13 cellular contexts compared by ENCODE assay signal in the genomic region with DNA sequence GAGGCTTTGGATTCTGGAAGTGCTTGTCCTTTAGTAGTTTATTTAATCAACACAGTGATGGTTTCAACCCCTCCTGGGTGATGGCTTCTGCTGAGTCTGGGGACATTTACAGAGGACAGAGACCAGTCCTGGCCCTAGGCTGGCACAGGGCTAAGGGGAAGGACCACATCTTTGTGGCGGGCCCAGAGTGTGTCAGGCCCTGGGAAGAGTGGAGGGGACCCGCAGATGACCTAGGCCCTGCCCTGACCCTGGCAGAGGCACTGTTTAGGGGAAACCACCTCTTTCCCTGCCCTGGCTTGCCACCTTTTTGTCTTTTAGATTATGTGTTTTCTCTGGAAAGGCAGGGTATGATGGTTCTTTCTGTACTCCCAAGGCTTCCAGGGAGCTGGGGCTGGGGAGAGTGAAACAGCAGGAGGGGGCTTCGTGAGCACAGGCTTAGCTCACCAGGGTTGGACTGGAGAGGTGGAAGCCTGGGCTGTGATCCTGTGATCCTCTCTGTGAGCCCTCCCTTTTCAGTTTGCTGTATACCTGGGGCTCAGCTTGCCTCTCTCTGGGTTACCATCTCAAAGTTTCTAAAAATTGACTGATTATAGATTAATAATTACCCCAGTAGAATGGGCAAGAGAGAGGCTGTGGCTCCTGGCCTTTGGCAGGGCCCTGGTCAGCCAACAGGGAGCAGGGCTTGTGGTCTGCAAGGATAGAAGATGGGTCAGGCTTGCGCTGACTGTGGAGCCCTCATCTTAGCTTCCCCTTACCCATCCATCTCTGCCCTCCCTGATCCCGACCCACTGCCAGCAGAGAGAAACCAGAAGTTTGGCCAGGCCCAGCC. TPM values are rescaled to one million over a fixed set of nuclear protein-coding genes. Genes with fewer than 3 reads are reported as not detected.
DNase-seq lines count a peak whose midpoint lies in the region; ATAC-seq and TF ChIP-seq lines count a peak whose summit lies in the region.
"Had no signal": no experiment of that assay in that cellular context is flagged by ENCODE, and none has a peak within 500 bp of the region (broad histone marks: within the 10 kb centered on the region; RNA-seq: fewer than 3 reads in every experiment).

No MANE protein-coding gene starts in this region.

- TF ChIP-seq CTCF in SK-N-SH (IDR thresholded peaks at IDR 0.05) (no peak), endodermal cell (conservative IDR thresholded peaks at IDR 0.05) (no peak), neural progenitor cell (IDR thresholded peaks at IDR 0.05) (no peak), upper lobe of left lung (IDR thresholded peaks at IDR 0.05) (no peak)

- H3K4me3 Mint-ChIP-seq in endodermal cell (no peak overlapping the region), neural progenitor cell (peak overlapping the region; percentile 60)
- H3K4me3 Mint-ChIP-seq in activated T-helper 2 cell treated with anti-CD3 and anti-CD28 coated beads, Interferon-gamma antibody, Interleukin-2, Interleukin-4, amounts not matched to agents 10 μg/mL and 5 μg/mL and 100 μg/mL, durations not matched to agents 14 hours and 24 hours and 36 hours (ENCODE audit: low read depth), result no peak overlapping the region

- H3K27me3 ChIP-seq in SK-N-SH (ENCODE audit: insufficient read depth), result no peaks in the 10 kb centered on the region
- no peaks in the 10 kb centered on the region for H3K27me3 ChIP-seq in endodermal cell (ENCODE audit: control insufficient read depth, insufficient read depth, low read length, poor library complexity, severe bottlenecking)
- H3K27me3 ChIP-seq in neural progenitor cell, result no peaks in the 10 kb centered on the region
- H3K27me3 ChIP-seq in upper lobe of left lung, result no peaks in the 10 kb centered on the region

- no peak overlapping the region for H3K4me2 ChIP-seq in SK-N-SH
- no peak overlapping the region for H3K4me2 ChIP-seq in neural progenitor cell

- H3K27me3 Mint-ChIP-seq in endodermal cell (ENCODE audit: insufficient read depth) (peaks cover 3% of the 10 kb centered on the region), neural progenitor cell (ENCODE audit: insufficient read depth, low read depth) (peaks cover 11% of the 10 kb centered on the region)
- H3K27me3 Mint-ChIP-seq in activated T-helper 2 cell treated with anti-CD3 and anti-CD28 coated beads, Interferon-gamma antibody, Interleukin-2, Interleukin-4, amounts not matched to agents 10 μg/mL and 5 μg/mL and 100 μg/mL, durations not matched to agents 14 hours and 24 hours and 36 hours (ENCODE audit: low read depth), result peaks cover 21% of the 10 kb centered on the region

- TF ChIP-seq POLR2A in upper lobe of left lung (IDR thresholded peaks at IDR 0.05), result no peak

- H3K27ac Mint-ChIP-seq in endodermal cell (peak overlapping the region; percentile 65), neural progenitor cell (no peak overlapping the region)
- no peak overlapping the region for H3K27ac Mint-ChIP-seq in activated T-helper 2 cell treated with anti-CD3 and anti-CD28 coated beads, Interferon-gamma antibody, Interleukin-2, Interleukin-4, amounts not matched to agents 10 μg/mL and 5 μg/mL and 100 μg/mL, durations not matched to agents 14 hours and 24 hours and 36 hours

- H3K9me3 Mint-ChIP-seq in endodermal cell (no peaks in the 10 kb centered on the region), neural progenitor cell (no peaks in the 10 kb centered on the region)
- H3K9me3 Mint-ChIP-seq in activated T-helper 2 cell treated with anti-CD3 and anti-CD28 coated beads, Interferon-gamma antibody, Interleukin-2, Interleukin-4, amounts not matched to agents 10 μg/mL and 5 μg/mL and 100 μg/mL, durations not matched to agents 14 hours and 24 hours and 36 hours, result no peaks in the 10 kb centered on the region

- ATAC-seq in SK-N-SH treated with all-trans-retinoic acid at 6 μM for 48 hours, result no peak
- no peak for ATAC-seq in upper lobe of left lung (ENCODE audit: low FRiP score in 2 of 2)

- no peaks in the 10 kb centered on the region for H3K36me3 Mint-ChIP-seq in endodermal cell (ENCODE audit: low read depth)
- H3K36me3 Mint-ChIP-seq in neural progenitor cell, result no peaks in the 10 kb centered on the region
- no peaks in the 10 kb centered on the region for H3K36me3 Mint-ChIP-seq in activated T-helper 2 cell treated with anti-CD3 and anti-CD28 coated beads, Interferon-gamma antibody, Interleukin-2, Interleukin-4, amounts not matched to agents 10 μg/mL and 5 μg/mL and 100 μg/mL, durations not matched to agents 14 hours and 24 hours and 36 hours (ENCODE audit: low read depth)

- CTCF ChIA-PET in SK-N-SH (lab: Yijun Ruan, JAX), result interaction anchor here (1.0 to 3.1 kb wide), 7 partner anchors 12 to 179 kb away, joined by 3 to 8 read pairs (median 7); no protein-coding TSS in a partner anchor

- H3K79me2 ChIP-seq in SK-N-SH (ENCODE audit: insufficient read depth) (peaks cover 16% of the 10 kb centered on the region; the same call in 1 of the 2 replicates), neural progenitor cell (ENCODE audit: low read depth) (no peaks in the 10 kb centered on the region)

- H3K9me3 ChIP-seq in SK-N-SH (no peaks in the 10 kb centered on the region), endodermal cell (ENCODE audit: control insufficient read depth, low read length) (no peaks in the 10 kb centered on the region), neural progenitor cell (ENCODE audit: low read depth) (no peaks in the 10 kb centered on the region), upper lobe of left lung (no peaks in the 10 kb centered on the region)

- H3K4me1 Mint-ChIP-seq in endodermal cell, result peaks cover 59% of the 10 kb centered on the region
- H3K4me1 Mint-ChIP-seq in neural progenitor cell, result peaks cover 50% of the 10 kb centered on the region
- no peaks in the 10 kb centered on the region for H3K4me1 Mint-ChIP-seq in activated T-helper 2 cell treated with anti-CD3 and anti-CD28 coated beads, Interferon-gamma antibody, Interleukin-2, Interleukin-4, amounts not matched to agents 10 μg/mL and 5 μg/mL and 100 μg/mL, durations not matched to agents 14 hours and 24 hours and 36 hours (ENCODE audit: low read depth)

- TF ChIP-seq RAD21 in SK-N-SH (IDR thresholded peaks at IDR 0.05; ENCODE audit: low read length), result no peak

- H3K27ac ChIP-seq in SK-N-SH (ENCODE audit: low read depth in 2 of 2, low read length in 1 of 2) (peak overlapping the region; percentile 92 to 94; a peak in 2 of 4 replicates), endodermal cell (ENCODE audit: low read depth, low read length) (no peak overlapping the region), neural progenitor cell (peak overlapping the region; percentile 11), upper lobe of left lung (peak overlapping the region; percentile 82 to 91 (median 84))
- H3K27ac ChIP-seq: 22Rv1 had no signal

- no peak for TF ChIP-seq EP300 in SK-N-SH (IDR thresholded peaks at IDR 0.05; ENCODE audit: borderline replicate concordance in 1 of 2, low read depth in 1 of 2, low read length in 1 of 2)
- no peak for TF ChIP-seq EP300 in upper lobe of left lung (IDR thresholded peaks at IDR 0.05)

- POLR2A ChIA-PET in SK-N-SH (lab: Yijun Ruan, JAX), result interaction anchor here (1.7 kb wide), 1 partner anchor 22 kb away, joined by 4 read pairs; no protein-coding TSS in a partner anchor

- H4K20me1 ChIP-seq in SK-N-SH (ENCODE audit: insufficient read depth), result no peaks in the 10 kb centered on the region
- no peaks in the 10 kb centered on the region for H4K20me1 ChIP-seq in neural progenitor cell (ENCODE audit: low read depth)

- no peak for DNase-seq in SK-N-SH
- DNase-seq in endodermal cell, result no peak
- DNase-seq in neural progenitor cell (ENCODE audit: low spot score), result no peak
- no peak for DNase-seq in upper lobe of left lung
- no peak for DNase-seq in inferior parietal cortex (ENCODE audit: extremely low spot score)
- DNase-seq in COR-L47 (lab: John Stamatoyannopoulos, UW), result no peak
- DNase-seq in activated T-helper 2 cell treated with anti-CD3 and anti-CD28 coated beads, Interferon-gamma antibody, Interleukin-2, Interleukin-4, amounts not matched to agents 10 μg/mL and 5 μg/mL and 100 μg/mL, durations not matched to agents 14 hours and 24 hours and 36 hours (ENCODE audit: low spot score), result no peak
- DNase-seq: central memory CD4-positive, alpha-beta T cell; DMS79; NCI-H526 treated with DMSO at 0.1 percent for 48 hours had no signal

- WGBS in SK-N-SH (ENCODE audit: low lambda C conversion rate), result 71% methylated on average over 4 of the region's 5 CpGs
- WGBS in endodermal cell (ENCODE audit: insufficient coverage in 1 of 2, insufficient read length in 1 of 2), 2 experiments, result 85 to 89% methylated on average over 5 of the region's 5 CpGs
- 79 to 84% methylated on average over 4 to 5 of the region's 5 CpGs for WGBS in upper lobe of left lung, 2 donors

- intact Hi-C loops in activated T-helper 2 cell treated with anti-CD3 and anti-CD28 coated beads, Interferon-gamma antibody, Interleukin-2, Interleukin-4, amounts not matched to agents 10 μg/mL and 5 μg/mL and 100 μg/mL, durations not matched to agents 14 hours and 24 hours and 36 hours (cut with micrococcal nuclease), result no loop called here

- H2AFZ ChIP-seq in SK-N-SH (ENCODE audit: low read depth) (no peak overlapping the region), neural progenitor cell (replicated peaks) (peak overlapping the region; percentile 23)

- H3K4me3 ChIP-seq in SK-N-SH (ENCODE audit: low read depth in 2 of 2, low read length in 1 of 2), result no peak overlapping the region
- H3K4me3 ChIP-seq in endodermal cell (ENCODE audit: low read length), result no peak overlapping the region
- H3K4me3 ChIP-seq in neural progenitor cell, result no peak overlapping the region
- no peak overlapping the region for H3K4me3 ChIP-seq in upper lobe of left lung

- H3F3A ChIP-seq in SK-N-SH (replicated peaks; ENCODE audit: insufficient read depth) (peaks cover 52% of the 10 kb centered on the region), neural progenitor cell (ENCODE audit: low read depth) (peaks cover 25% of the 10 kb centered on the region)

- peaks cover 65 to 77% of the 10 kb centered on the region in 2 experiments for H3K4me1 ChIP-seq in SK-N-SH (ENCODE audit: control insufficient read depth in 1 of 2, insufficient read depth in 2 of 2, low read depth in 1 of 2, low read length in 1 of 2)
- peaks cover 33% of the 10 kb centered on the region for H3K4me1 ChIP-seq in endodermal cell (ENCODE audit: control insufficient read depth, insufficient read depth, low read length)
- peaks cover 47% of the 10 kb centered on the region for H3K4me1 ChIP-seq in neural progenitor cell
- H3K4me1 ChIP-seq in upper lobe of left lung, result peaks cover 78 to 80% (median 79%) of the 10 kb centered on the region in 4 donors

- H3K9me2 ChIP-seq in SK-N-SH, result no peaks in the 10 kb centered on the region

- H3K9ac ChIP-seq in SK-N-SH (no peak overlapping the region), endodermal cell (ENCODE audit: extremely low read depth, low read length, poor library complexity, severe bottlenecking) (no peak overlapping the region), neural progenitor cell (no peak overlapping the region)

- H3K36me3 ChIP-seq in SK-N-SH (replicated peaks in 1 of 2; ENCODE audit: control insufficient read depth in 1 of 2, insufficient read depth in 2 of 2, low read length in 1 of 2), result no peaks in the 10 kb centered on the region
- no peaks in the 10 kb centered on the region for H3K36me3 ChIP-seq in endodermal cell (ENCODE audit: control insufficient read depth, insufficient read depth, low read length)
- no peaks in the 10 kb centered on the region for H3K36me3 ChIP-seq in neural progenitor cell
- peaks cover 0 to 4% (median 0%) of the 10 kb centered on the region in 4 donors for H3K36me3 ChIP-seq in upper lobe of left lung

RNA-seq across cellular contexts. Expression of gene SYNPO, which starts 1.8 kb away (rescaled TPM):
- polyA plus RNA-seq in SK-N-SH (2012; rRNA removed), result 3.0 and 5.1 TPM in 2 replicates
- polyA plus RNA-seq in SK-N-SH (2012; cell fraction: cytosol; rRNA removed), result 3.3 and 4.5 TPM in 2 replicates
- 9.8 and 14.0 TPM in 2 replicates for polyA plus RNA-seq in SK-N-SH (2012; cell fraction: nucleus; rRNA removed)
- total RNA-seq in endodermal cell (1 to 10 TPM; 4.2 to 4.5 TPM), neural progenitor cell (ENCODE audit: low replicate concordance) (0.41 and 1.3 TPM in 2 replicates), upper lobe of left lung (100 to 1,000 TPM in 2 of 6 donors, 10 to 100 TPM in 4; 41.9 to 150 (median 84.3) TPM)
- polyA plus RNA-seq in endodermal cell (2013, experiment 1 of 2), result 3.8 TPM
- polyA plus RNA-seq in endodermal cell (2013, experiment 2 of 2), result 4.6 TPM
- 0.11 TPM in 1 of 2 replicates, not detected in the other for total RNA-seq in activated T-helper 2 cell treated with anti-CD3 and anti-CD28 coated beads, Interferon-gamma antibody, Interleukin-2, Interleukin-4, amounts not matched to agents 10 μg/mL and 5 μg/mL and 100 μg/mL, durations not matched to agents 14 hours and 24 hours and 36 hours
- total RNA-seq: SK-MEL-5 had no signal

RNA-seq across cellular contexts. Expression of gene MYOZ3, which starts 22.3 kb away (rescaled TPM):
- 0.26 and 0.41 TPM in 2 replicates for polyA plus RNA-seq in SK-N-SH (2012; rRNA removed)
- polyA plus RNA-seq in SK-N-SH (2012; cell fraction: cytosol; rRNA removed), result 0.31 and 0.35 TPM in 2 replicates
- 0.48 and 0.67 TPM in 2 replicates for polyA plus RNA-seq in SK-N-SH (2012; cell fraction: nucleus; rRNA removed)
- 10 to 100 TPM; 12.4 to 15.8 TPM for total RNA-seq in endodermal cell
- polyA plus RNA-seq in endodermal cell (2013, experiment 1 of 2), result 4.8 TPM
- polyA plus RNA-seq in endodermal cell (2013, experiment 2 of 2), result 3.3 TPM
- total RNA-seq in neural progenitor cell (ENCODE audit: low replicate concordance), result 0.43 and 0.90 TPM in 2 replicates
- 1 to 10 TPM in 2 of 6 donors, under 1 TPM in 3, not detected in 1; 0.61 to 2.8 (median 0.89) TPM for total RNA-seq in upper lobe of left lung
- total RNA-seq in activated T-helper 2 cell treated with anti-CD3 and anti-CD28 coated beads, Interferon-gamma antibody, Interleukin-2, Interleukin-4, amounts not matched to agents 10 μg/mL and 5 μg/mL and 100 μg/mL, durations not matched to agents 14 hours and 24 hours and 36 hours, result 0.09 TPM in 2 replicates
- total RNA-seq: SK-MEL-5 had no signal

Comparison
In these comparisons a context has a peak if more than half of its experiments do, and no peak if none do; other contexts are left out.
1. RNA of gene SYNPO, which starts 1.8 kb away (total RNA-seq): 41.9 to 150 TPM in upper lobe of left lung; 4.2 to 4.5 TPM in endodermal cell, 0.41 to 1.3 TPM in neural progenitor cell and 0.11 TPM in activated T-helper 2 cell treated with anti-CD3 and anti-CD28 coated beads, Interferon-gamma antibody, Interleukin-2, Interleukin-4, amounts not matched to agents 10 μg/mL and 5 μg/mL and 100 μg/mL, durations not matched to agents 14 hours and 24 hours and 36 hours; every median in the first group is over 4 times any median in the second.